1 cellular context compared by ENCODE assay signal in the genomic region with DNA sequence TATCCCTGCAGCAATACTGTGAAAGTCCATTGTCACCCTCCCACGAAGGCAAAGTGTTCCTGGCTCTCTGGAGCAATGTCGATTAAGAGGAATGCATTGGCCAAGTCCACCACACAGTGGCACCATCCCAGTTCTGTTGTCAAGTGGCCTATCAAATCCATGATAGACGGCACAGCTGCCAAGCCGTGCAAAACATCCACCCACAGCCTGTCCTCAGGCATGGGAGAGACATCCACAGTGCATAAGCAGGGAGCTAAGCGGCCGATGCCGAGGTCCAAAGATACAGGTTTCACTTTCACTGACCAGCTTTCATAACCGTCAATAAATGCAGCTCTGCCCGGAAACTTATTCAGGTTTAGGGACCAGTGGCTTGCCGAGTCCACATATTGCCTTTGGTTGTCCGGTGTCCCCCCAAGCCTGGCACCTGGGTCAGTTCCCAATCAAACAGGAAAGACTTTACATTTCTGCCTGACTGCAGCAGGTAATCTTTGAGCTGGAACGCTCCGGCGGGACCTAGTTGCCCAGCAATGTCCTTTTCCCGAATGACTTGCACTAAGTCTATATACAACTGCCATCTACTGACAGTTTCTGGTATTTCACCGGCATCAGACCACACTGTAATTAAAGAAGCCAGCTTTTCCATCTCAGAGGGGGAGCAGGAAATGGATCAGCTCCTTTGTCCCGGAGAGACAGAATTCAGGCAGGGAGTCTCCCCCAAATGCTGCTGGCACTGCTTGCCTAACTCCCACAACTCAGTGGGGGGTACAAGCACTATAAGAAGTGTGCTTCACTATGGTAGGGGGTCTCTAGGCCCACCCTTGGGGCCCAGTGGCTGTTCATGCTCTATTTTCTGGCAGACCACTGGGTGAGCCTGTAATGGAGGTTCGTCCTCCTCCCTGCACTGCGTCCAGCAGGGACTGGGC.
A peak's percentile ranks its signal among the peaks of the same experiment; 100 is the strongest.
TF ChIP-seq lines count a peak whose summit lies in the region.

No MANE protein-coding gene starts in this region.

TF ChIP-seq in HepG2, 621 proteins besides CTCF, POLR2A, EP300 and RAD21 (continued from another document and continues in another):
- TF ChIP-seq, protein P1, sequence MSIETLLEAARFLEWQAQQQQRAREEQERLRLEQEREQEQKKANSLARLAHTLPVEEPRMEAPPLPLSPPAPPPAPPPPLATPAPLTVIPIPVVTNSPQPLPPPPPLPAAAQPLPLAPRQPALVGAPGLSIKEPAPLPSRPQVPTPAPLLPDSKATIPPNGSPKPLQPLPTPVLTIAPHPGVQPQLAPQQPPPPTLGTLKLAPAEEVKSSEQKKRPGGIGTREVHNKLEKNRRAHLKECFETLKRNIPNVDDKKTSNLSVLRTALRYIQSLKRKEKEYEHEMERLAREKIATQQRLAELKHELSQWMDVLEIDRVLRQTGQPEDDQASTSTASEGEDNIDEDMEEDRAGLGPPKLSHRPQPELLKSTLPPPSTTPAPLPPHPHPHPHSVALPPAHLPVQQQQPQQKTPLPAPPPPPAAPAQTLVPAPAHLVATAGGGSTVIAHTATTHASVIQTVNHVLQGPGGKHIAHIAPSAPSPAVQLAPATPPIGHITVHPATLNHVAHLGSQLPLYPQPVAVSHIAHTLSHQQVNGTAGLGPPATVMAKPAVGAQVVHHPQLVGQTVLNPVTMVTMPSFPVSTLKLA (IDR thresholded peaks at IDR 0.05) = no peak
- TF ChIP-seq, protein P2, sequence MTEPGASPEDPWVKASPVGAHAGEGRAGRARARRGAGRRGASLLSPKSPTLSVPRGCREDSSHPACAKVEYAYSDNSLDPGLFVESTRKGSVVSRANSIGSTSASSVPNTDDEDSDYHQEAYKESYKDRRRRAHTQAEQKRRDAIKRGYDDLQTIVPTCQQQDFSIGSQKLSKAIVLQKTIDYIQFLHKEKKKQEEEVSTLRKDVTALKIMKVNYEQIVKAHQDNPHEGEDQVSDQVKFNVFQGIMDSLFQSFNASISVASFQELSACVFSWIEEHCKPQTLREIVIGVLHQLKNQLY (CRISPR knock-in tag; IDR thresholded peaks at IDR 0.05) = no peak
- TF ChIP-seq, protein P3, sequence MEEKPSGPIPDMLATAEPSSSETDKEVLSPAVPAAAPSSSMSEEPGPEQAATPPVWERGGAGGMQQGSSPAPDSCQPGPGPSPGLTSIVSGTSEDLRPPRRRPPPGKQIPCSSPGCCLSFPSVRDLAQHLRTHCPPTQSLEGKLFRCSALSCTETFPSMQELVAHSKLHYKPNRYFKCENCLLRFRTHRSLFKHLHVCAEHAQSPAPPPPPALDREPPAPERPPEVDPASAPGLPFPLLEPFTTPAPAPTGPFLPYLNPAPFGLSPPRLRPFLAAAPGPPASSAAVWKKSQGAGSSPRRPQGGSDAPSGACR (CRISPR knock-in tag; IDR thresholded peaks at IDR 0.05) = peak; percentile 67
- TF ChIP-seq, protein P4, sequence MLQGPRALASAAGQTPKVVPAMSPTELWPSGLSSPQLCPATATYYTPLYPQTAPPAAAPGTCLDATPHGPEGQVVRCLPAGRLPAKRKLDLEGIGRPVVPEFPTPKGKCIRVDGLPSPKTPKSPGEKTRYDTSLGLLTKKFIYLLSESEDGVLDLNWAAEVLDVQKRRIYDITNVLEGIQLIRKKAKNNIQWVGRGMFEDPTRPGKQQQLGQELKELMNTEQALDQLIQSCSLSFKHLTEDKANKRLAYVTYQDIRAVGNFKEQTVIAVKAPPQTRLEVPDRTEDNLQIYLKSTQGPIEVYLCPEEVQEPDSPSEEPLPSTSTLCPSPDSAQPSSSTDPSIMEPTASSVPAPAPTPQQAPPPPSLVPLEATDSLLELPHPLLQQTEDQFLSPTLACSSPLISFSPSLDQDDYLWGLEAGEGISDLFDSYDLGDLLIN (CRISPR knock-in tag; IDR thresholded peaks at IDR 0.05; ENCODE audit: borderline replicate concordance) = no peak
- TF ChIP-seq, protein P5, sequence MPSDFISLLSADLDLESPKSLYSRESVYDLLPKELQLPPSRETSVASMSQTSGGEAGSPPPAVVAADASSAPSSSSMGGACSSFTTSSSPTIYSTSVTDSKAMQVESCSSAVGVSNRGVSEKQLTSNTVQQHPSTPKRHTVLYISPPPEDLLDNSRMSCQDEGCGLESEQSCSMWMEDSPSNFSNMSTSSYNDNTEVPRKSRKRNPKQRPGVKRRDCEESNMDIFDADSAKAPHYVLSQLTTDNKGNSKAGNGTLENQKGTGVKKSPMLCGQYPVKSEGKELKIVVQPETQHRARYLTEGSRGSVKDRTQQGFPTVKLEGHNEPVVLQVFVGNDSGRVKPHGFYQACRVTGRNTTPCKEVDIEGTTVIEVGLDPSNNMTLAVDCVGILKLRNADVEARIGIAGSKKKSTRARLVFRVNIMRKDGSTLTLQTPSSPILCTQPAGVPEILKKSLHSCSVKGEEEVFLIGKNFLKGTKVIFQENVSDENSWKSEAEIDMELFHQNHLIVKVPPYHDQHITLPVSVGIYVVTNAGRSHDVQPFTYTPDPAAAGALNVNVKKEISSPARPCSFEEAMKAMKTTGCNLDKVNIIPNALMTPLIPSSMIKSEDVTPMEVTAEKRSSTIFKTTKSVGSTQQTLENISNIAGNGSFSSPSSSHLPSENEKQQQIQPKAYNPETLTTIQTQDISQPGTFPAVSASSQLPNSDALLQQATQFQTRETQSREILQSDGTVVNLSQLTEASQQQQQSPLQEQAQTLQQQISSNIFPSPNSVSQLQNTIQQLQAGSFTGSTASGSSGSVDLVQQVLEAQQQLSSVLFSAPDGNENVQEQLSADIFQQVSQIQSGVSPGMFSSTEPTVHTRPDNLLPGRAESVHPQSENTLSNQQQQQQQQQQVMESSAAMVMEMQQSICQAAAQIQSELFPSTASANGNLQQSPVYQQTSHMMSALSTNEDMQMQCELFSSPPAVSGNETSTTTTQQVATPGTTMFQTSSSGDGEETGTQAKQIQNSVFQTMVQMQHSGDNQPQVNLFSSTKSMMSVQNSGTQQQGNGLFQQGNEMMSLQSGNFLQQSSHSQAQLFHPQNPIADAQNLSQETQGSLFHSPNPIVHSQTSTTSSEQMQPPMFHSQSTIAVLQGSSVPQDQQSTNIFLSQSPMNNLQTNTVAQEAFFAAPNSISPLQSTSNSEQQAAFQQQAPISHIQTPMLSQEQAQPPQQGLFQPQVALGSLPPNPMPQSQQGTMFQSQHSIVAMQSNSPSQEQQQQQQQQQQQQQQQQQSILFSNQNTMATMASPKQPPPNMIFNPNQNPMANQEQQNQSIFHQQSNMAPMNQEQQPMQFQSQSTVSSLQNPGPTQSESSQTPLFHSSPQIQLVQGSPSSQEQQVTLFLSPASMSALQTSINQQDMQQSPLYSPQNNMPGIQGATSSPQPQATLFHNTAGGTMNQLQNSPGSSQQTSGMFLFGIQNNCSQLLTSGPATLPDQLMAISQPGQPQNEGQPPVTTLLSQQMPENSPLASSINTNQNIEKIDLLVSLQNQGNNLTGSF (CRISPR knock-in tag; IDR thresholded peaks at IDR 0.05) = 0 out of 2 replicates have a peak, but pooled peaks have one; percentile 51
- no peak for TF ChIP-seq TCF7 (IDR thresholded peaks at IDR 0.05; ENCODE audit: low read depth)
- TF ChIP-seq MIER2 (CRISPR knock-in tag; IDR thresholded peaks at IDR 0.05) = peak; percentile 46; the same call in 1 of the 2 replicates
- TF ChIP-seq, protein P6, sequence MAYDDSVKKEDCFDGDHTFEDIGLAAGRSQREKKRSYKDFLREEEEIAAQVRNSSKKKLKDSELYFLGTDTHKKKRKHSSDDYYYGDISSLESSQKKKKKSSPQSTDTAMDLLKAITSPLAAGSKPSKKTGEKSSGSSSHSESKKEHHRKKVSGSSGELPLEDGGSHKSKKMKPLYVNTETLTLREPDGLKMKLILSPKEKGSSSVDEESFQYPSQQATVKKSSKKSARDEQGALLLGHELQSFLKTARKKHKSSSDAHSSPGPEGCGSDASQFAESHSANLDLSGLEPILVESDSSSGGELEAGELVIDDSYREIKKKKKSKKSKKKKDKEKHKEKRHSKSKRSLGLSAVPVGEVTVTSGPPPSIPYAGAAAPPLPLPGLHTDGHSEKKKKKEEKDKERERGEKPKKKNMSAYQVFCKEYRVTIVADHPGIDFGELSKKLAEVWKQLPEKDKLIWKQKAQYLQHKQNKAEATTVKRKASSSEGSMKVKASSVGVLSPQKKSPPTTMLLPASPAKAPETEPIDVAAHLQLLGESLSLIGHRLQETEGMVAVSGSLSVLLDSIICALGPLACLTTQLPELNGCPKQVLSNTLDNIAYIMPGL (CRISPR knock-in tag; IDR thresholded peaks at IDR 0.05; ENCODE audit: borderline replicate concordance in 1 of 2, low read depth in 1 of 2) = peak; percentile 93 to 94
- TF ChIP-seq MAZ (IDR thresholded peaks at IDR 0.05; ENCODE audit: borderline replicate concordance, low read depth, low read length) = no peak
- TF ChIP-seq MAZ (CRISPR knock-in tag; IDR thresholded peaks at IDR 0.05; ENCODE audit: low read depth) = peak; percentile 58
- TF ChIP-seq, protein P7, sequence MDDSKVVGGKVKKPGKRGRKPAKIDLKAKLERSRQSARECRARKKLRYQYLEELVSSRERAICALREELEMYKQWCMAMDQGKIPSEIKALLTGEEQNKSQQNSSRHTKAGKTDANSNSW (CRISPR knock-in tag; IDR thresholded peaks at IDR 0.05; ENCODE audit: borderline replicate concordance) = no peak; the same call in 1 of the 2 replicates
- TF ChIP-seq TP53 (CRISPR knock-in tag; conservative IDR thresholded peaks at IDR 0.05) = no peak
- no peak for TF ChIP-seq ZNF446 (CRISPR knock-in tag; IDR thresholded peaks at IDR 0.05)
- peak; percentile 66; the same call in 1 of the 2 replicates for TF ChIP-seq PHF20 (CRISPR knock-in tag; IDR thresholded peaks at IDR 0.05)
- no peak for TF ChIP-seq ZKSCAN8 (CRISPR knock-in tag; IDR thresholded peaks at IDR 0.05; ENCODE audit: borderline replicate concordance)
- TF ChIP-seq TRIM24 (CRISPR knock-in tag; IDR thresholded peaks at IDR 0.05) = no peak
- 0 out of 2 replicates have a peak, but pooled peaks have one; percentile 8 for TF ChIP-seq ZNF12 (CRISPR knock-in tag; IDR thresholded peaks at IDR 0.05)
- TF ChIP-seq KMT2B (CRISPR knock-in tag; IDR thresholded peaks at IDR 0.05) = peak; percentile 82
- TF ChIP-seq, protein P8, sequence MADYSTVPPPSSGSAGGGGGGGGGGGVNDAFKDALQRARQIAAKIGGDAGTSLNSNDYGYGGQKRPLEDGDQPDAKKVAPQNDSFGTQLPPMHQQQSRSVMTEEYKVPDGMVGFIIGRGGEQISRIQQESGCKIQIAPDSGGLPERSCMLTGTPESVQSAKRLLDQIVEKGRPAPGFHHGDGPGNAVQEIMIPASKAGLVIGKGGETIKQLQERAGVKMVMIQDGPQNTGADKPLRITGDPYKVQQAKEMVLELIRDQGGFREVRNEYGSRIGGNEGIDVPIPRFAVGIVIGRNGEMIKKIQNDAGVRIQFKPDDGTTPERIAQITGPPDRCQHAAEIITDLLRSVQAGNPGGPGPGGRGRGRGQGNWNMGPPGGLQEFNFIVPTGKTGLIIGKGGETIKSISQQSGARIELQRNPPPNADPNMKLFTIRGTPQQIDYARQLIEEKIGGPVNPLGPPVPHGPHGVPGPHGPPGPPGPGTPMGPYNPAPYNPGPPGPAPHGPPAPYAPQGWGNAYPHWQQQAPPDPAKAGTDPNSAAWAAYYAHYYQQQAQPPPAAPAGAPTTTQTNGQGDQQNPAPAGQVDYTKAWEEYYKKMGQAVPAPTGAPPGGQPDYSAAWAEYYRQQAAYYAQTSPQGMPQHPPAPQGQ (CRISPR knock-in tag; IDR thresholded peaks at IDR 0.05; ENCODE audit: borderline replicate concordance) = no peak
- TF ChIP-seq ZSCAN9 (CRISPR knock-in tag; IDR thresholded peaks at IDR 0.05; ENCODE audit: borderline replicate concordance) = peak; percentile 23; the same call in 1 of the 2 replicates
- TF ChIP-seq ZBTB42 (CRISPR knock-in tag; IDR thresholded peaks at IDR 0.05) = no peak
- peak; percentile 84 for TF ChIP-seq KAT8 (CRISPR knock-in tag; IDR thresholded peaks at IDR 0.05)
- TF ChIP-seq ATRX (CRISPR knock-in tag; IDR thresholded peaks at IDR 0.05; ENCODE audit: borderline replicate concordance) = no peak
- peak; percentile 63; the same call in 1 of the 2 replicates for TF ChIP-seq ISL2 (CRISPR knock-in tag; IDR thresholded peaks at IDR 0.05)
- TF ChIP-seq GATA4 (IDR thresholded peaks at IDR 0.05; ENCODE audit: borderline replicate concordance, low read depth) = no peak
- TF ChIP-seq PAX8 (CRISPR knock-in tag; IDR thresholded peaks at IDR 0.05; ENCODE audit: borderline replicate concordance) = no peak
- TF ChIP-seq, protein P9, sequence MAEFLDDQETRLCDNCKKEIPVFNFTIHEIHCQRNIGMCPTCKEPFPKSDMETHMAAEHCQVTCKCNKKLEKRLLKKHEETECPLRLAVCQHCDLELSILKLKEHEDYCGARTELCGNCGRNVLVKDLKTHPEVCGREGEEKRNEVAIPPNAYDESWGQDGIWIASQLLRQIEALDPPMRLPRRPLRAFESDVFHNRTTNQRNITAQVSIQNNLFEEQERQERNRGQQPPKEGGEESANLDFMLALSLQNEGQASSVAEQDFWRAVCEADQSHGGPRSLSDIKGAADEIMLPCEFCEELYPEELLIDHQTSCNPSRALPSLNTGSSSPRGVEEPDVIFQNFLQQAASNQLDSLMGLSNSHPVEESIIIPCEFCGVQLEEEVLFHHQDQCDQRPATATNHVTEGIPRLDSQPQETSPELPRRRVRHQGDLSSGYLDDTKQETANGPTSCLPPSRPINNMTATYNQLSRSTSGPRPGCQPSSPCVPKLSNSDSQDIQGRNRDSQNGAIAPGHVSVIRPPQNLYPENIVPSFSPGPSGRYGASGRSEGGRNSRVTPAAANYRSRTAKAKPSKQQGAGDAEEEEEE (CRISPR knock-in tag; IDR thresholded peaks at IDR 0.05; ENCODE audit: borderline replicate concordance) = peak; percentile 74; the same call in 1 of the 2 replicates
- TF ChIP-seq, protein P10, sequence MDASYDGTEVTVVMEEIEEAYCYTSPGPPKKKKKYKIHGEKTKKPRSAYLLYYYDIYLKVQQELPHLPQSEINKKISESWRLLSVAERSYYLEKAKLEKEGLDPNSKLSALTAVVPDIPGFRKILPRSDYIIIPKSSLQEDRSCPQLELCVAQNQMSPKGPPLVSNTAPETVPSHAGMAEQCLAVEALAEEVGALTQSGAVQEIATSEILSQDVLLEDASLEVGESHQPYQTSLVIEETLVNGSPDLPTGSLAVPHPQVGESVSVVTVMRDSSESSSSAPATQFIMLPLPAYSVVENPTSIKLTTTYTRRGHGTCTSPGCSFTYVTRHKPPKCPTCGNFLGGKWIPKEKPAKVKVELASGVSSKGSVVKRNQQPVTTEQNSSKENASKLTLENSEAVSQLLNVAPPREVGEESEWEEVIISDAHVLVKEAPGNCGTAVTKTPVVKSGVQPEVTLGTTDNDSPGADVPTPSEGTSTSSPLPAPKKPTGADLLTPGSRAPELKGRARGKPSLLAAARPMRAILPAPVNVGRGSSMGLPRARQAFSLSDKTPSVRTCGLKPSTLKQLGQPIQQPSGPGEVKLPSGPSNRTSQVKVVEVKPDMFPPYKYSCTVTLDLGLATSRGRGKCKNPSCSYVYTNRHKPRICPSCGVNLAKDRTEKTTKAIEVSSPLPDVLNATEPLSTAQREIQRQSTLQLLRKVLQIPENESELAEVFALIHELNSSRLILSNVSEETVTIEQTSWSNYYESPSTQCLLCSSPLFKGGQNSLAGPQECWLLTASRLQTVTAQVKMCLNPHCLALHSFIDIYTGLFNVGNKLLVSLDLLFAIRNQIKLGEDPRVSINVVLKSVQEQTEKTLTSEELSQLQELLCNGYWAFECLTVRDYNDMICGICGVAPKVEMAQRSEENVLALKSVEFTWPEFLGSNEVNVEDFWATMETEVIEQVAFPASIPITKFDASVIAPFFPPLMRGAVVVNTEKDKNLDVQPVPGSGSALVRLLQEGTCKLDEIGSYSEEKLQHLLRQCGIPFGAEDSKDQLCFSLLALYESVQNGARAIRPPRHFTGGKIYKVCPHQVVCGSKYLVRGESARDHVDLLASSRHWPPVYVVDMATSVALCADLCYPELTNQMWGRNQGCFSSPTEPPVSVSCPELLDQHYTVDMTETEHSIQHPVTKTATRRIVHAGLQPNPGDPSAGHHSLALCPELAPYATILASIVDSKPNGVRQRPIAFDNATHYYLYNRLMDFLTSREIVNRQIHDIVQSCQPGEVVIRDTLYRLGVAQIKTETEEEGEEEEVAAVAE (CRISPR knock-in tag; IDR thresholded peaks at IDR 0.05; ENCODE audit: borderline replicate concordance) = peak; percentile 50; the same call in 1 of the 2 replicates
- 0 out of 2 replicates have a peak, but pooled peaks have one; percentile 34 for TF ChIP-seq ARNTL (CRISPR knock-in tag; IDR thresholded peaks at IDR 0.05)
